ENCODE assay signal across 1 cellular context in the genomic region with DNA sequence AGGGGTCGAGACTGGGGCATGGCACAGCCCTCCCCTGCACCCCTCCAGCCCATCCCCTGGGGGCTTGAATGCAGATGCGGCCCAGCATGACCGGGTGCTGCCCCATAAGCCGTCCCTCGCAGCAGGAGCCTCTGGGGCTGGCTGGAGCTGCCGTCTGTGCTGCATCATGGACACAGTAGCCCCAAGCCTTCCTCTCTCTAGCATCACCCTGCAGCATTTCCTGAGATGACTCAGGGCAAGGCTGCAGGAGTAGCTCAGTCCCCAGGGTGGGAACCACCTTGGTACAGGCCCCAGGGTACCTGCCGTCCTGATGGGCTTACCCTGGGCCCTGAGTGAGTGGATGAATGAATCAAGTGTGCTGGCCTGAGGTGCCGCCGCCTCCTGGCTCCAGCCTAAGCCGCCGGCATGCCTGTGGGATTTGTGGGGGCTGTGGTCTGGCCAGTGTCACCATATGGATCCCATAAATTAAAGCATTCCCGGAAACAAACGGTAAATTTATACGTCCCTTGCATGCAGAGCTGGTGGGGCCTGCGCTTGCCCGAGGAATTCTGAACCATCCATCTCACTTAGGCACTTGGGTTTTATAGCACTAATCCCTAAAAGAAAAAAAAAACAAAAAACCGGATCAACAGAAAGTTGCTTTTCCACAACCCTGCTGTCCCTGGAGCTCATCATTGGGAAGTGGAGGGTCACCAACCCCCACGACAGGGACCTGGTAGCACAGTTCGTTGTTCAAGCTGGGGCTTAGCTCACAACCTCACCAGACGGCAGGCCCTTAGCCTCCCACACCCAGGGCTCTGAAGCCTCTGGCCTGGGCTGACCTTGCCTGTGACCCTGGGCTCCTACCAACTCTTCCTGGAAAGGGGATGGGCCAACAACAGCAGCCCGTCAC.
A peak's percentile ranks its signal among the peaks of the same experiment; 100 is the strongest.
TF ChIP-seq lines count a peak whose summit lies in the region.

No MANE protein-coding gene starts in this region.

TF ChIP-seq in K562, 482 proteins besides CTCF, POLR2A, EP300 and RAD21 (continued from another document):
- TF ChIP-seq, protein P1, sequence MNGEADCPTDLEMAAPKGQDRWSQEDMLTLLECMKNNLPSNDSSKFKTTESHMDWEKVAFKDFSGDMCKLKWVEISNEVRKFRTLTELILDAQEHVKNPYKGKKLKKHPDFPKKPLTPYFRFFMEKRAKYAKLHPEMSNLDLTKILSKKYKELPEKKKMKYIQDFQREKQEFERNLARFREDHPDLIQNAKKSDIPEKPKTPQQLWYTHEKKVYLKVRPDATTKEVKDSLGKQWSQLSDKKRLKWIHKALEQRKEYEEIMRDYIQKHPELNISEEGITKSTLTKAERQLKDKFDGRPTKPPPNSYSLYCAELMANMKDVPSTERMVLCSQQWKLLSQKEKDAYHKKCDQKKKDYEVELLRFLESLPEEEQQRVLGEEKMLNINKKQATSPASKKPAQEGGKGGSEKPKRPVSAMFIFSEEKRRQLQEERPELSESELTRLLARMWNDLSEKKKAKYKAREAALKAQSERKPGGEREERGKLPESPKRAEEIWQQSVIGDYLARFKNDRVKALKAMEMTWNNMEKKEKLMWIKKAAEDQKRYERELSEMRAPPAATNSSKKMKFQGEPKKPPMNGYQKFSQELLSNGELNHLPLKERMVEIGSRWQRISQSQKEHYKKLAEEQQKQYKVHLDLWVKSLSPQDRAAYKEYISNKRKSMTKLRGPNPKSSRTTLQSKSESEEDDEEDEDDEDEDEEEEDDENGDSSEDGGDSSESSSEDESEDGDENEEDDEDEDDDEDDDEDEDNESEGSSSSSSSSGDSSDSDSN (IDR thresholded peaks at IDR 0.05; ENCODE audit: borderline replicate concordance in 1 of 2, low read depth in 2 of 2, low read length in 2 of 2): peak; percentile 70 to 94; a peak in 3 of 4 replicates
- TF ChIP-seq HMGN3 (IDR thresholded peaks at IDR 0.05; ENCODE audit: borderline replicate concordance, extremely low read depth, insufficient read length, low read depth, low read length) (peak; percentile 39), NR3C1 (CRISPR knock-in tag; IDR thresholded peaks at IDR 0.05) (no peak), SRSF7 (optimal IDR thresholded peaks at IDR 0.05; ENCODE audit: low read depth, low read length) (no peak), E2F3 (CRISPR knock-in tag; IDR thresholded peaks at IDR 0.05) (no peak), ZNF583 (CRISPR knock-in tag; IDR thresholded peaks at IDR 0.05) (no peak), FOXJ3 (CRISPR knock-in tag; IDR thresholded peaks at IDR 0.05) (0 out of 2 replicates have a peak, but pooled peaks have one; percentile 71), CEBPB (tag; IDR thresholded peaks at IDR 0.05) (no peak), PHF20 (IDR thresholded peaks at IDR 0.05; ENCODE audit: partially characterized antibody) (no peak), PRPF4 (IDR thresholded peaks at IDR 0.05; ENCODE audit: insufficient read depth, low read depth, low read length, poor library complexity, severe bottlenecking) (no peak), TAF1 (IDR thresholded peaks at IDR 0.05; ENCODE audit: control insufficient read depth, extremely low read depth, insufficient read depth, low read length, severe bottlenecking) (peak; percentile 24), KDM4B (IDR thresholded peaks at IDR 0.05; ENCODE audit: borderline replicate concordance in 2 of 2, low read depth in 1 of 2) (no peak), KLF13 (tag; IDR thresholded peaks at IDR 0.05; ENCODE audit: borderline replicate concordance, low read depth) (peak; percentile 83), ZNF384 (IDR thresholded peaks at IDR 0.05; ENCODE audit: low read depth, low read length) (0 out of 2 replicates have a peak, but pooled peaks have one; percentile 7), ZBTB1 (CRISPR knock-in tag; IDR thresholded peaks at IDR 0.05; ENCODE audit: borderline replicate concordance, low read depth) (peak; percentile 54; the same call in 1 of the 2 replicates), RBBP5 (IDR thresholded peaks at IDR 0.05; ENCODE audit: borderline replicate concordance, insufficient read depth, low read length, poor library complexity, severe bottlenecking) (peak; percentile 79), ESRRA (IDR thresholded peaks at IDR 0.05; ENCODE audit: borderline replicate concordance, low read depth) (peak; percentile 100), ZKSCAN8 (CRISPR knock-in tag; IDR thresholded peaks at IDR 0.05) (peak; percentile 58; the same call in 1 of the 2 replicates), MYBL2 (IDR thresholded peaks at IDR 0.05; ENCODE audit: low read depth) (no peak), MYBL2 (CRISPR knock-in tag; IDR thresholded peaks at IDR 0.05; ENCODE audit: borderline replicate concordance) (no peak)
- TF ChIP-seq, protein P2, sequence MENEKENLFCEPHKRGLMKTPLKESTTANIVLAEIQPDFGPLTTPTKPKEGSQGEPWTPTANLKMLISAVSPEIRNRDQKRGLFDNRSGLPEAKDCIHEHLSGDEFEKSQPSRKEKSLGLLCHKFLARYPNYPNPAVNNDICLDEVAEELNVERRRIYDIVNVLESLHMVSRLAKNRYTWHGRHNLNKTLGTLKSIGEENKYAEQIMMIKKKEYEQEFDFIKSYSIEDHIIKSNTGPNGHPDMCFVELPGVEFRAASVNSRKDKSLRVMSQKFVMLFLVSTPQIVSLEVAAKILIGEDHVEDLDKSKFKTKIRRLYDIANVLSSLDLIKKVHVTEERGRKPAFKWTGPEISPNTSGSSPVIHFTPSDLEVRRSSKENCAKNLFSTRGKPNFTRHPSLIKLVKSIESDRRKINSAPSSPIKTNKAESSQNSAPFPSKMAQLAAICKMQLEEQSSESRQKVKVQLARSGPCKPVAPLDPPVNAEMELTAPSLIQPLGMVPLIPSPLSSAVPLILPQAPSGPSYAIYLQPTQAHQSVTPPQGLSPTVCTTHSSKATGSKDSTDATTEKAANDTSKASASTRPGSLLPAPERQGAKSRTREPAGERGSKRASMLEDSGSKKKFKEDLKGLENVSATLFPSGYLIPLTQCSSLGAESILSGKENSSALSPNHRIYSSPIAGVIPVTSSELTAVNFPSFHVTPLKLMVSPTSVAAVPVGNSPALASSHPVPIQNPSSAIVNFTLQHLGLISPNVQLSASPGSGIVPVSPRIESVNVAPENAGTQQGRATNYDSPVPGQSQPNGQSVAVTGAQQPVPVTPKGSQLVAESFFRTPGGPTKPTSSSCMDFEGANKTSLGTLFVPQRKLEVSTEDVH (IDR thresholded peaks at IDR 0.05; ENCODE audit: low read depth, partially characterized antibody): peak; percentile 37
- TF ChIP-seq, protein P3, sequence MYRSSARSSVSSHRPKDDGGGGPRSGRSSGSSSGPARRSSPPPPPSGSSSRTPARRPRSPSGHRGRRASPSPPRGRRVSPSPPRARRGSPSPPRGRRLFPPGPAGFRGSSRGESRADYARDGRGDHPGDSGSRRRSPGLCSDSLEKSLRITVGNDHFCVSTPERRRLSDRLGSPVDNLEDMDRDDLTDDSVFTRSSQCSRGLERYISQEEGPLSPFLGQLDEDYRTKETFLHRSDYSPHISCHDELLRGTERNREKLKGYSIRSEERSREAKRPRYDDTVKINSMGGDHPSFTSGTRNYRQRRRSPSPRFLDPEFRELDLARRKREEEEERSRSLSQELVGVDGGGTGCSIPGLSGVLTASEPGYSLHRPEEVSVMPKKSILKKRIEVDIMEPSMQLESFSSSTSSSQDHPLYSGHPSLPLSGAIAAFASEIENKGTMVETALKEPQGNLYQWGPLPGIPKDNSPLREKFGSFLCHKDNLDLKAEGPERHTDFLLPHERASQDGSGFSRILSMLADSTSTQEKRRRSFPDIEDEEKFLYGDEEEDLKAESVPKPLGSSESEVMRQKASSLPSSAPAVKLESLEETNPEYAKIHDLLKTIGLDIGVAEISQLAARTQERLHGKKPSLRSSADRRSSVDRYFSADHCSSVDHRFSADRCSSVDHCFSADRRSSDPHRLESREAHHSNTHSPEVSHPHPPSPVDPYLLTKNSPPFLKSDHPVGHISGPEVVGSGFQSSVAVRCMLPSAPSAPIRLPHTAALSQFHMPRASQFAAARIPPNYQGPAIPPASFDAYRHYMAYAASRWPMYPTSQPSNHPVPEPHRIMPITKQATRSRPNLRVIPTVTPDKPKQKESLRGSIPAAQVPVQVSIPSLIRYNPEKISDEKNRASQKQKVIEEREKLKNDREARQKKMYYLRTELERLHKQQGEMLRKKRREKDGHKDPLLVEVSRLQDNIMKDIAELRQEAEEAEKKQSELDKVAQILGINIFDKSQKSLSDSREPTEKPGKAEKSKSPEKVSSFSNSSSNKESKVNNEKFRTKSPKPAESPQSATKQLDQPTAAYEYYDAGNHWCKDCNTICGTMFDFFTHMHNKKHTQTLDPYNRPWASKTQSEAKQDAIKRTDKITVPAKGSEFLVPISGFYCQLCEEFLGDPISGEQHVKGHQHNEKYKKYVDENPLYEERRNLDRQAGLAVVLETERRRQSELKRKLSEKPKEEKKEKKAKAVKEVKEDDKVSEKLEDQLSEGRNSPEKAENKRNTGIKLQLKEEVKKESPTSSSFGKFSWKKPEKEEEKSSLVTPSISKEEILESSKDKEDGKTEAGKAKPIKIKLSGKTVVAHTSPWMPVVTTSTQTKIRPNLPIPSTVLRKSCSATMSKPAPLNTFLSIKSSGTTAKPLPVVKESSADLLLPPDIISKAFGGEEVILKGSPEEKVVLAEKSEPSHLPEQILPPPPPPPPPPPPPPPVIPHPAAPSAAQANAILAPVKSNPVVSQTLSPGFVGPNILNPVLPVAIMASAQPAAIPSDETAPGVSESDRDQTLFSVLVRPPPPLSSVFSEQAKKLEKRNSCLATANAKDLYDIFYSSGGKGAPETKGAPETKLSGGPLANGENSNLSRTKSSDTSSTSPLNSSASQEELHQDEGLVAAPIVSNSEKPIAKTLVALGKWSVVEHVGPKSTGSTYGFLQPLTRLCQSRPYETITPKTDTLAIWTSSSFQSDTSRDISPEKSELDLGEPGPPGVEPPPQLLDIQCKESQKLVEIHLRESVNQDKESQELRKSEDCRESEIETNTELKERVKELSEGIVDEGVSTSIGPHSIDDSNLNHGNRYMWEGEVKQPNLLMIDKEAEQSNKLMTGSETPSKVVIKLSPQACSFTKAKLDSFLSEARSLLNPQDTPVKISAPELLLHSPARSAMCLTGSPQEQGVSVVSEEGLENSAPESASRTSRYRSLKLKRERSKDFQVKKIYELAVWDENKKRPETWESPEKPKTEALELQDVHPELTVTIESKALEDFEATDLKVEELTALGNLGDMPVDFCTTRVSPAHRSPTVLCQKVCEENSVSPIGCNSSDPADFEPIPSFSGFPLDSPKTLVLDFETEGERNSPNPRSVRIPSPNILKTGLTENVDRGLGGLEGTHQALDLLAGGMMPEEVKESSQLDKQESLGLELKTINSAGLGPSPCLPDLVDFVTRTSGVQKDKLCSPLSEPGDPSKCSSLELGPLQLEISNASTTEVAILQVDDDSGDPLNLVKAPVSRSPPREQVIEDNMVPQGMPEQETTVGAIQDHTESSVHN (IDR thresholded peaks at IDR 0.05; ENCODE audit: borderline replicate concordance in 1 of 2, low read depth in 1 of 2): no peak
- TF ChIP-seq, protein P4, sequence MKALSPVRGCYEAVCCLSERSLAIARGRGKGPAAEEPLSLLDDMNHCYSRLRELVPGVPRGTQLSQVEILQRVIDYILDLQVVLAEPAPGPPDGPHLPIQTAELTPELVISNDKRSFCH (CRISPR knock-in tag; IDR thresholded peaks at IDR 0.05): no peak
- TF ChIP-seq, protein P4 (tag; IDR thresholded peaks at IDR 0.05): 0 out of 2 replicates have a peak, but pooled peaks have one; percentile 66
- TF ChIP-seq, protein P5, sequence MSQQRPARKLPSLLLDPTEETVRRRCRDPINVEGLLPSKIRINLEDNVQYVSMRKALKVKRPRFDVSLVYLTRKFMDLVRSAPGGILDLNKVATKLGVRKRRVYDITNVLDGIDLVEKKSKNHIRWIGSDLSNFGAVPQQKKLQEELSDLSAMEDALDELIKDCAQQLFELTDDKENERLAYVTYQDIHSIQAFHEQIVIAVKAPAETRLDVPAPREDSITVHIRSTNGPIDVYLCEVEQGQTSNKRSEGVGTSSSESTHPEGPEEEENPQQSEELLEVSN (IDR thresholded peaks at IDR 0.05; ENCODE audit: borderline replicate concordance in 1 of 2, extremely low read depth in 1 of 2, insufficient read depth in 1 of 2, insufficient read length in 1 of 2, low read depth in 1 of 2, low read length in 1 of 2, poor library complexity in 1 of 2, severe bottlenecking in 1 of 2): no peak
